Comparison of ENCODE assay signal across 24 cellular contexts in genomic region chr2:10320575-10320931, GRCh38.
"Had no signal": no experiment of that assay in that cellular context is flagged by ENCODE, and none has a peak within 500 bp of the region (broad histone marks: within the 10 kb centered on the region; RNA-seq: fewer than 3 reads in every experiment).

No MANE protein-coding gene starts in this region.

- H3K4me3 ChIP-seq: gastroesophageal sphincter, neural progenitor cell, right atrium auricular region, testis had no signal

- H3K27ac Mint-ChIP-seq: activated CD4-positive, alpha-beta memory T cell treated with anti-CD3 and anti-CD28 coated beads for 36 hours; activated T-helper 2 cell treated with anti-CD3 and anti-CD28 coated beads, Interferon-gamma antibody, Interleukin-2, Interleukin-4, amounts not matched to agents 10 μg/mL and 5 μg/mL and 100 μg/mL, durations not matched to agents 14 hours and 24 hours and 36 hours; neural progenitor cell had no signal

- DNase-seq: activated CD4-positive, alpha-beta memory T cell treated with anti-CD3 and anti-CD28 coated beads for 36 hours; activated CD4-positive, alpha-beta T cell treated with anti-CD3 and anti-CD28 coated beads for 48 hours; activated CD8-positive, alpha-beta memory T cell treated with anti-CD3 and anti-CD28 coated beads, Interleukin-2, amount 50 U/mL, for 4 hours; anterior cingulate cortex; cortex of kidney; hypothalamus; immature natural killer cell; midbrain; natural killer cell; occipital lobe; stimulated activated CD4-positive, alpha-beta T cell treated with anti-CD3 and anti-CD28 coated beads, Interleukin-15, amount 100 ng/mL, for 24 hours; stimulated activated CD4-positive, alpha-beta T cell treated with anti-CD3 and anti-CD28 coated beads, Interleukin-2, amount 100 ng/mL, for 24 hours; stimulated activated naive CD4-positive, alpha-beta T cell; T-helper 1 cell; trophoblast cell had no signal

- FAIRE-seq: endothelial cell of umbilical vein, urothelium cell line had no signal

- H3K36me3 Mint-ChIP-seq: natural killer cell had no signal

- ATAC-seq: gastroesophageal sphincter, natural killer cell had no signal

- H3K9me3 ChIP-seq: gastroesophageal sphincter, right atrium auricular region, testis had no signal

- H2AFZ ChIP-seq: neural progenitor cell, parathyroid adenoma had no signal

- H3K9ac ChIP-seq: neural progenitor cell, parathyroid adenoma had no signal

- H3K27ac ChIP-seq: gastroesophageal sphincter, neural progenitor cell, parathyroid adenoma, right atrium auricular region, testis had no signal

- H3K27me3 Mint-ChIP-seq: activated CD4-positive, alpha-beta memory T cell treated with anti-CD3 and anti-CD28 coated beads for 36 hours; activated naive CD8-positive, alpha-beta T cell had no signal

- H3K4me1 ChIP-seq: parathyroid adenoma, testis had no signal

- H3K27me3 ChIP-seq: gastroesophageal sphincter, neural progenitor cell, right atrium auricular region, testis had no signal

- H3K36me3 ChIP-seq: gastroesophageal sphincter, neural progenitor cell, right atrium auricular region had no signal

- H3K4me2 ChIP-seq: neural progenitor cell had no signal

- H3K9me3 Mint-ChIP-seq: activated CD4-positive, alpha-beta memory T cell treated with anti-CD3 and anti-CD28 coated beads for 36 hours; activated T-helper 2 cell treated with anti-CD3 and anti-CD28 coated beads, Interferon-gamma antibody, Interleukin-2, Interleukin-4, amounts not matched to agents 10 μg/mL and 5 μg/mL and 100 μg/mL, durations not matched to agents 14 hours and 24 hours and 36 hours; immature natural killer cell; natural killer cell had no signal

- H3K4me3 Mint-ChIP-seq: activated CD4-positive, alpha-beta memory T cell treated with anti-CD3 and anti-CD28 coated beads for 36 hours; activated naive CD8-positive, alpha-beta T cell; immature natural killer cell; natural killer cell; neural progenitor cell had no signal
